In genomic region chr17:50072130-50072529, GRCh38 we compare ENCODE assay signal across 14 cellular contexts.
"Had no signal": no experiment of that assay in that cellular context is flagged by ENCODE, and none has a peak within 500 bp of the region (broad histone marks: within the 10 kb centered on the region; RNA-seq: fewer than 3 reads in every experiment).

No MANE protein-coding gene starts in this region.

- H3K9me3 Mint-ChIP-seq: activated T-cell treated with anti-CD3 and anti-CD28 coated beads, Interleukin-2, amount 50 U/mL, for 4 hours had no signal

- H3K27me3 Mint-ChIP-seq: activated CD4-positive, alpha-beta memory T cell treated with anti-CD3 and anti-CD28 coated beads for 36 hours; activated CD4-positive, alpha-beta T cell treated with anti-CD3 and anti-CD28 coated beads for 36 hours had no signal

- H3K27me3 ChIP-seq: gastrocnemius medialis, heart right ventricle, upper lobe of right lung had no signal

- H3K27ac ChIP-seq: gastrocnemius medialis, heart right ventricle, upper lobe of right lung had no signal

- H3K4me3 ChIP-seq: gastrocnemius medialis, heart right ventricle, upper lobe of right lung had no signal

- DNase-seq: activated CD4-positive, alpha-beta memory T cell treated with anti-CD3 and anti-CD28 coated beads for 36 hours; activated CD4-positive, alpha-beta T cell treated with anti-CD3 and anti-CD28 coated beads for 36 hours; activated naive CD4-positive, alpha-beta T cell treated with anti-CD3 and anti-CD28 coated beads for 36 hours; activated T-cell treated with anti-CD3 and anti-CD28 coated beads, Interleukin-2, amount 50 U/mL, for 4 hours; aorta; cortex of kidney; gastrocnemius medialis; heart right ventricle; kidney glomerular epithelial cell; left ventricle myocardium superior; stimulated activated naive CD4-positive, alpha-beta T cell; upper lobe of right lung had no signal

- H3K4me3 Mint-ChIP-seq: activated CD4-positive, alpha-beta memory T cell treated with anti-CD3 and anti-CD28 coated beads for 36 hours; activated CD4-positive, alpha-beta T cell treated with anti-CD3 and anti-CD28 coated beads for 36 hours; activated naive CD4-positive, alpha-beta T cell treated with anti-CD3 and anti-CD28 coated beads for 36 hours; activated T-cell treated with anti-CD3 and anti-CD28 coated beads, Interleukin-2, amount 50 U/mL, for 4 hours; WTC11 had no signal

- H3K4me1 ChIP-seq: upper lobe of right lung had no signal

- H3K4me1 Mint-ChIP-seq: activated CD4-positive, alpha-beta T cell treated with anti-CD3 and anti-CD28 coated beads for 36 hours had no signal

- ATAC-seq: activated CD4-positive, alpha-beta T cell treated with anti-CD3 and anti-CD28 coated beads for 36 hours; activated T-cell treated with anti-CD3 and anti-CD28 coated beads, Interleukin-2, amount 50 U/mL, for 4 hours; gastrocnemius medialis; heart right ventricle; left ventricle myocardium superior; upper lobe of right lung; WTC11 had no signal

- H3K9me3 ChIP-seq: gastrocnemius medialis, upper lobe of right lung had no signal

- H3K27ac Mint-ChIP-seq: activated CD4-positive, alpha-beta memory T cell treated with anti-CD3 and anti-CD28 coated beads for 36 hours; activated CD4-positive, alpha-beta T cell treated with anti-CD3 and anti-CD28 coated beads for 36 hours; activated naive CD4-positive, alpha-beta T cell treated with anti-CD3 and anti-CD28 coated beads for 36 hours; progenitor cell of endocrine pancreas; WTC11 had no signal
